ENCODE assay signal across 8 cellular contexts in the genomic region with DNA sequence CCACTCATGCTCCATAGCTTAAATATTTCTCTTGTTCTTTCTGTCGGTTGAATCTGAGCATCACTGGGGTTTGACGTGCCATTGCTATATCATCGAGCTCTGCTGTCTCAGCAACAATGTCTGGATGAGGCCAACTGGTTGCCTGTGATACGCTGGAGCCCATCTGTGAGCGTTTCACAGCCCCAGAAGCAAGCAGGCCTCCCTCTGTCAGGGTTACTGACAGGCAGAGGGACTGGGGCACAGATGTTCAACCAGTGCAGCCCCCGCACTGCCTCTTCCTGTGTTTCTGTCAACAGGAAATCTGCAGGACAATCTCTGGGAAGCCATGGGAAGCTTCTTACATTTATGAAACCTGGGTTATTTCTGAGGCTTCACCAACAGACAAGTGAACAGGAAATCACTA. TPM values are rescaled to one million over a fixed set of nuclear protein-coding genes. Genes with fewer than 3 reads are reported as not detected.
DNase-seq lines count a peak whose midpoint lies in the region; ATAC-seq and TF ChIP-seq lines count a peak whose summit lies in the region.

No MANE protein-coding gene starts in this region.

- DNase-seq in activated CD4-positive, alpha-beta T cell treated with anti-CD3 and anti-CD28 coated beads for 48 hours: peak; percentile 11
- DNase-seq in activated CD4-positive, alpha-beta T cell treated with anti-CD3 and anti-CD28 coated beads, Interleukin-2, amount 50 U/mL, for 1 hour: no peak
- DNase-seq in UCSD-AML1 (lab: John Stamatoyannopoulos, UW; ENCODE audit: unreplicated experiment) (peak; percentile 79), cardiac muscle cell (ENCODE audit: low read depth in 1 of 2, low spot score in 1 of 2) (peak in 1 of 2 donors; percentile 71), prostate gland (ENCODE audit: low spot score) (no peak), H7 (no peak)

- H3K36me3 ChIP-seq in cardiac muscle cell (no peaks in the 10 kb centered on the region), prostate gland (no peaks in the 10 kb centered on the region), H7 (replicated peaks; ENCODE audit: control insufficient read depth, insufficient read depth, low read length) (no peaks in the 10 kb centered on the region)

- intact Hi-C loops in prostate gland (cut with DNase I): no loop called here

- no peak overlapping the region for H3K4me3 ChIP-seq in cardiac muscle cell
- no peak overlapping the region for H3K4me3 ChIP-seq in prostate gland
- H3K4me3 ChIP-seq in H7 (ENCODE audit: insufficient read depth, low read depth, low read length): no peak overlapping the region

- no peak for ATAC-seq in GM18498 (IDR thresholded peaks at IDR 0.05; ENCODE audit: unreplicated experiment)
- no peak for ATAC-seq in HG03159 (IDR thresholded peaks at IDR 0.05; ENCODE audit: unreplicated experiment)

- H3K27me3 ChIP-seq in cardiac muscle cell (no peaks in the 10 kb centered on the region), prostate gland (replicated peaks; ENCODE audit: insufficient read depth) (no peaks in the 10 kb centered on the region), H7 (ENCODE audit: control insufficient read depth, insufficient read depth, low read length) (no peaks in the 10 kb centered on the region)

- H3K9me3 ChIP-seq in cardiac muscle cell (ENCODE audit: low read depth) (no peaks in the 10 kb centered on the region), prostate gland (no peaks in the 10 kb centered on the region)

- H3K27ac ChIP-seq in cardiac muscle cell: peak overlapping the region; percentile 85
- peak overlapping the region; percentile 32 to 62 for H3K27ac ChIP-seq in prostate gland

- 60% methylated on average over 6 of the region's 6 CpGs for WGBS in prostate gland

- TF ChIP-seq CTCF in cardiac muscle cell (IDR thresholded peaks at IDR 0.05; ENCODE audit: low read depth, low read length): no peak
- no peak for TF ChIP-seq CTCF in prostate gland (IDR thresholded peaks at IDR 0.05)

- TF ChIP-seq POLR2A in prostate gland (IDR thresholded peaks at IDR 0.05): no peak

- H3K4me1 ChIP-seq in cardiac muscle cell (ENCODE audit: low read depth) (no peaks in the 10 kb centered on the region), prostate gland (replicated peaks) (peaks cover 3% of the 10 kb centered on the region)

RNA-seq across cellular contexts. Expression of gene DMAC2L, which starts 23.9 kb away (rescaled TPM):
- total RNA-seq in cardiac muscle cell (8.5 and 17.7 TPM in 2 replicates), prostate gland (10 to 100 TPM in 1 of 2 donors, 1 to 10 TPM in 1; 6.9 to 24.5 TPM)
- polyA plus RNA-seq in cardiac muscle cell: 27.5 and 33.3 TPM in 2 replicates
- 8.0 and 8.2 TPM in 2 replicates for total RNA-seq in H7 (2014; rRNA removed; shearing (Covaris generic))

RNA-seq across cellular contexts. Expression of gene L2HGDH, which starts 24.0 kb away (rescaled TPM):
- 13.8 and 14.4 TPM in 2 replicates for total RNA-seq in cardiac muscle cell
- 9.4 and 18.3 TPM in 2 replicates for polyA plus RNA-seq in cardiac muscle cell
- 1 to 10 TPM; 5.6 to 6.5 TPM for total RNA-seq in prostate gland
- total RNA-seq in H7 (2014; rRNA removed; shearing (Covaris generic)): 17.4 and 18.2 TPM in 2 replicates

Comparison
In these comparisons a context has a peak if more than half of its experiments do, and no peak if none do; other contexts are left out.
1. DNase-seq: peak in activated CD4-positive, alpha-beta T cell treated with anti-CD3 and anti-CD28 coated beads for 48 hours (single experiment) and UCSD-AML1 (single experiment); none in activated CD4-positive, alpha-beta T cell treated with anti-CD3 and anti-CD28 coated beads, Interleukin-2, amount 50 U/mL, for 1 hour (single experiment), prostate gland (single experiment) and H7 (single experiment).